Comparison of ENCODE assay signal across 24 cellular contexts in the genomic region with DNA sequence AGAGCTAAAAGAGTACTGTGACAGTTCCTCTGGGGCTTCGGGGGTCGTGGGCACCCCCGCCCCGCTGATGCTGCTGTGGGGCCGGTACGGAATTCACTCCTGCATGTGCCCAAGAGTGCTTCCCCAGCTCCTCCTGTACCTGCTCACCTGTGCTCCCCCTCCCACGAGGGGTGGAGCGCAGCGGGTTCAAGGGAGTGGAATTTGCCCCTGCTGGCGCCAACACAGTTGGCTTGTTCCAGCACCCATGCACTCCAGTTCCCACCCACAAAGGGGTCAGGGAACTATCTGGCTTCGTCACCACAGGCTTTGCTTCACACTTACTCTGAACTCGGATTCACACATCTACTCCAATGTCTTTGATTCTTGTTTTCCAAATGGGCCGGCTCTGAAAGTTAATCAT.
"Had no signal": no experiment of that assay in that cellular context is flagged by ENCODE, and none has a peak within 500 bp of the region (broad histone marks: within the 10 kb centered on the region; RNA-seq: fewer than 3 reads in every experiment).

No MANE protein-coding gene starts in this region.

- DNase-seq: KBM-7; MG63; NCI-H1092; NCI-H1105 treated with DMSO at 0.1 percent for 48 hours; NCI-H1417 treated with DMSO at 0.1 percent for 48 hours; NCI-H146; NCI-H1694 treated with DMSO at 0.1 percent for 48 hours; NCI-H1930; NCI-H2081; NCI-H2107; NCI-H2227 treated with DMSO at 0.1 percent for 48 hours; NCI-H524 treated with DMSO at 0.1 percent for 48 hours; NCI-H69; NCI-H774; NK-92 treated with Interleukin-12 subunit alpha and Interleukin-12 subunit beta, amount 100 ng/mL, for 24 hours; PC-3; SHP77 treated with DMSO at 0.1 percent for 48 hours; SJCRH30 had no signal

- ATAC-seq: Panc1, PC-3, Right ventricle myocardium inferior, SK-N-SH treated with all-trans-retinoic acid at 6 μM for 48 hours had no signal

- H3K27ac ChIP-seq: HL-60, RWPE1, SJCRH30 had no signal

- H3K4me1 ChIP-seq: SJCRH30 had no signal

- H3K9me3 ChIP-seq: SJCRH30 had no signal

- H3K36me3 ChIP-seq: SJCRH30 had no signal

- H3K27me3 ChIP-seq: MG63, SJCRH30 had no signal

- FAIRE-seq: HTR-8/SVneo had no signal

- H3K4me3 ChIP-seq: MG63, SJCRH30 had no signal
